In genomic region chr3:180277036-180277435, GRCh38 we compare ENCODE assay signal across 21 cellular contexts.
DNase-seq lines count a peak whose midpoint lies in the region; FAIRE-seq and TF ChIP-seq lines count a peak whose summit lies in the region.
"Had no signal": no experiment of that assay in that cellular context is flagged by ENCODE, and none has a peak within 500 bp of the region (broad histone marks: within the 10 kb centered on the region; RNA-seq: fewer than 3 reads in every experiment).

No MANE protein-coding gene starts in this region.

- FAIRE-seq in kidney (lab: Jason Lieb, UNC) = no peak
- FAIRE-seq: small intestine had no signal

- H3K27me3 ChIP-seq in adipocyte (replicated peaks; ENCODE audit: control insufficient read depth, insufficient read depth, low read length) = no peaks in the 10 kb centered on the region
- H3K27me3 ChIP-seq in A673 (replicated peaks; ENCODE audit: insufficient read depth, low read depth, low read length, poor library complexity) = peaks cover 4% of the 10 kb centered on the region
- H3K27me3 ChIP-seq: gastrocnemius medialis, left lung had no signal

- CTCF ChIA-PET in A673 (lab: Charles Lee) = no interaction called here

- TF ChIP-seq CTCF in A673 (conservative IDR thresholded peaks at IDR 0.05; ENCODE audit: low read depth, low read length) = no peak
- no peak for TF ChIP-seq CTCF in kidney (IDR thresholded peaks at IDR 0.05; ENCODE audit: borderline replicate concordance, extremely low read depth, insufficient read depth)

- POLR2A ChIA-PET in A673 (lab: Charles Lee; ENCODE audit: low non-redundant PET) = no interaction called here

- no peaks in the 10 kb centered on the region for H3K9me3 ChIP-seq in adipocyte (ENCODE audit: control insufficient read depth, low read length)
- no peaks in the 10 kb centered on the region for H3K9me3 ChIP-seq in A673 (ENCODE audit: low read depth, low read length, poor library complexity, severe bottlenecking)
- H3K9me3 ChIP-seq in kidney (ENCODE audit: control insufficient read depth in 1 of 2, low read length in 2 of 2) = no peaks in the 10 kb centered on the region
- H3K9me3 ChIP-seq: gastrocnemius medialis had no signal

- H3K36me3 ChIP-seq in adipocyte (ENCODE audit: control insufficient read depth, insufficient read depth, low read length, severe bottlenecking) (no peaks in the 10 kb centered on the region), A673 (ENCODE audit: insufficient read depth, low read length, poor library complexity, severe bottlenecking) (no peaks in the 10 kb centered on the region), kidney (ENCODE audit: control insufficient read depth in 1 of 2, insufficient read depth in 2 of 2, low read length in 2 of 2) (no peaks in the 10 kb centered on the region)
- H3K36me3 ChIP-seq: gastrocnemius medialis, left lung had no signal

- H3K27ac ChIP-seq in A673 (ENCODE audit: low read depth, low read length, poor library complexity, severe bottlenecking) = no peak overlapping the region
- H3K27ac ChIP-seq in kidney (ENCODE audit: low read depth in 2 of 2, low read length in 2 of 2) = no peak overlapping the region
- H3K27ac ChIP-seq: gastrocnemius medialis, left lung had no signal

- no TSS peak for BruUV-seq in A673 (replicated peaks; lab: Mats Ljungman, UMichigan)

- intact Hi-C loops in A673 (cut with micrococcal nuclease; ENCODE audit: unreplicated experiment) = no loop called here
- intact Hi-C loops in kidney (cut with DNase I) = no loop called here

- H3K9ac ChIP-seq in adipocyte (ENCODE audit: low read length) (no peak overlapping the region), kidney (ENCODE audit: low read length in 2 of 2) (no peak overlapping the region)

- H3K4me1 ChIP-seq in adipocyte (ENCODE audit: control insufficient read depth, insufficient read depth, low read length) = peaks cover 28% of the 10 kb centered on the region
- no peaks in the 10 kb centered on the region for H3K4me1 ChIP-seq in A673 (ENCODE audit: insufficient read depth, low read length, poor library complexity, severe bottlenecking)
- H3K4me1 ChIP-seq in kidney (ENCODE audit: control insufficient read depth in 1 of 2, insufficient read depth in 1 of 2, low read depth in 1 of 2, low read length in 2 of 2) = no peaks in the 10 kb centered on the region
- H3K4me1 ChIP-seq: gastrocnemius medialis, left lung had no signal

- H3K4me3 ChIP-seq in adipocyte (ENCODE audit: low read length) = no peak overlapping the region
- H3K4me3 ChIP-seq in A673 (ENCODE audit: low read depth, low read length, poor library complexity, severe bottlenecking) = no peak overlapping the region
- H3K4me3 ChIP-seq in kidney (ENCODE audit: low read length in 2 of 2) = no peak overlapping the region
- H3K4me3 ChIP-seq: gastrocnemius medialis, left lung had no signal

- DNase-seq in ELR (ENCODE audit: low read depth) (peak; percentile 70), MV-4-11 (lab: John Stamatoyannopoulos, UW) (peak; percentile 8), adipocyte (ENCODE audit: low read depth) (peak; percentile 0), midbrain (lab: John Stamatoyannopoulos, UW) (peak; percentile 1), iPS-NIHi11 (ENCODE audit: low spot score) (no peak), A673 (ENCODE audit: low spot score) (no peak), T-helper 1 cell (no peak), kidney (no peak)
- DNase-seq: activated CD4-positive, alpha-beta T cell treated with anti-CD3 and anti-CD28 coated beads for 36 hours; activated gamma-delta T cell; amygdala; endodermal cell; gastrocnemius medialis; left lung; NCI-H1092; NCI-H446; SHP77 treated with DMSO at 0.1 percent for 48 hours; small intestine; stimulated activated CD4-positive, alpha-beta T cell treated with anti-CD3 and anti-CD28 coated beads, Interleukin-4, amount 100 ng/mL, for 4 hours; stimulated activated CD8-positive, alpha-beta memory T cell treated with anti-CD3 and anti-CD28 coated beads, Interleukin-4, amount 100 ng/mL, for 48 hours; T-helper 9 cell had no signal

Comparison
In these comparisons a context has a peak if more than half of its experiments do, and no peak if none do; other contexts are left out.
1. DNase-seq: peak in ELR (single experiment), MV-4-11 (single experiment), adipocyte (single experiment) and midbrain (single experiment); none in iPS-NIHi11 (single experiment), A673 (single experiment), T-helper 1 cell (0 of 5) and kidney (single experiment).